In the genomic region with DNA sequence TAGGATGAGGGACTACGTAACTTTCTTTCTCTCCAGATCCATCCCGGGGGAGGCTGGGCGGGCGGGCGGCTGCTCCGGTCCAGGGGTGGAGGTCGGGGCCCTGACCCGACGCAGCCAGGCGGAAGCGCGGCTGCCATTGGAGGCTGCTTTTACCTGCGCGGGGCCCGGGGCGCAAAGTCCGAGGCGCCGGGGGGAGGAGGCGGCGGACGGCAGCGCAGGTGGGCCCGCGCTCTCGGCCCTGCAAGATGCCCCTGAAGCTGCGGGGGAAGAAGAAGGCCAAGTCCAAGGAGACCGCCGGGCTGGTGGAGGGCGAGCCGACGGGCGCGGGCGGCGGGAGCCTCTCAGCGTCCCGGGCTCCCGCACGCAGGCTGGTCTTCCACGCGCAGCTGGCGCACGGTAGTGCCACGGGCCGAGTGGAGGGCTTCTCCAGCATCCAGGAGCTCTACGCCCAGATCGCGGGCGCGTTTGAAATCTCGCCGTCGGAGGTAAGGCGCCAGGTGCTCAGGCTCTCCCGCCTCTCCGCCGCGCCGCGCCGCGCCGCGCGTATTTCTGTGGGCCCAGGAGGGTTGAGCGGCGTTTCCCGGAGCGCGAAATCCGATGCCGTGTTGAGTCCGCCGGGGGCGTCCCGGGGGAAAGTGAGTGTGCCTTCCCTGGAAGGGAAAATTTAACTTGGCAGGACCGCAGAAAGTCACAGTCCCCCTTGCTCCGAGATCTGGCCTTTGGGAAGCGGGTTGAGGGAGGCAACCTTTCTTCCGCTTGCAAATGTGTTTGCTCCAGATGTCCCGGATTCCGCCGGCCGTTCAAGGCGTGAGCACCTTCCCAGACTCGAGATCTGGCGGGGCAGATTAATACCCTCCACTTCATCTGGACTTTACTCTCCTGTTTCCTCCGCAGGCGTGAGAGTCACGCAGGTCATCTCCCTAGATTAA, we compare ENCODE assay signal across 9 cellular contexts. TPM values are rescaled to one million over a fixed set of nuclear protein-coding genes. Genes with fewer than 3 reads are reported as not detected.
DNase-seq lines count a peak whose midpoint lies in the region; ATAC-seq lines count a peak whose summit lies in the region.
"Had no signal": no experiment of that assay in that cellular context is flagged by ENCODE, and none has a peak within 500 bp of the region (broad histone marks: within the 10 kb centered on the region; RNA-seq: fewer than 3 reads in every experiment).

Gene GIPC2, plus strand, starts transcription at position 117 of the 929 bp plus-strand sequence. Its CDS starts 129 bp downstream, at position 246.

- peaks cover 0 to 7% of the 10 kb centered on the region in 2 donors for H3K27me3 ChIP-seq in duodenal mucosa (ENCODE audit: control insufficient read depth in 1 of 2, insufficient read depth in 2 of 2, low read length in 2 of 2)
- H3K27me3 ChIP-seq: SJSA1 had no signal

- H3K4me1 Mint-ChIP-seq in T-cell = peaks cover 14 to 23% (median 18%) of the 10 kb centered on the region in 3 donors
- peaks cover 23% of the 10 kb centered on the region for H3K4me1 Mint-ChIP-seq in stimulated activated memory B cell treated with anti-CD40 and anti-IgM and Interleukin-4, amounts not matched to agents 10 μg/mL and 1 μg/mL and 100 μg/mL, for 72 hours

- peak within 1 kb of the TSS; percentile 78 to 85 for H3K9ac ChIP-seq in duodenal mucosa (ENCODE audit: low read depth in 1 of 2, low read length in 2 of 2)

- no peaks in the 10 kb centered on the region for H3K36me3 Mint-ChIP-seq in T-cell
- no peaks in the 10 kb centered on the region for H3K36me3 Mint-ChIP-seq in stimulated activated memory B cell treated with anti-CD40 and anti-IgM and Interleukin-4, amounts not matched to agents 10 μg/mL and 1 μg/mL and 100 μg/mL, for 72 hours

- H3K4me1 ChIP-seq in duodenal mucosa (ENCODE audit: control insufficient read depth in 1 of 2, insufficient read depth in 2 of 2, low read length in 2 of 2) = peaks cover 12 to 21% of the 10 kb centered on the region in 2 donors
- H3K4me1 ChIP-seq: SJSA1 had no signal

- H3K9me3 ChIP-seq in duodenal mucosa (ENCODE audit: control insufficient read depth in 1 of 2, low read length in 2 of 2) = no peaks in the 10 kb centered on the region
- H3K9me3 ChIP-seq: SJSA1 had no signal

- CTCF ChIA-PET in T-cell (lab: Charles Lee) = interaction anchor here in 1 of 2 donors (0.7 to 1.0 kb wide), 2 partner anchors 26 to 42 kb away, joined by 3 read pairs; partner anchors contain the start of gene DNAJB4

- no peaks in the 10 kb centered on the region for H3K36me3 ChIP-seq in duodenal mucosa (ENCODE audit: control insufficient read depth in 1 of 2, insufficient read depth in 2 of 2, low read length in 2 of 2)
- H3K36me3 ChIP-seq: SJSA1 had no signal

- H3K27ac Mint-ChIP-seq in T-cell = peak within 1 kb of the TSS in 1 of 2 donors; percentile 5
- peak within 1 kb of the TSS; percentile 53 for H3K27ac Mint-ChIP-seq in stimulated activated memory B cell treated with anti-CD40 and anti-IgM and Interleukin-4, amounts not matched to agents 10 μg/mL and 1 μg/mL and 100 μg/mL, for 72 hours

- ATAC-seq in GM19463 (IDR thresholded peaks at IDR 0.05; ENCODE audit: unreplicated experiment) (peak; percentile 50), T-cell (replicated peaks in 1 of 4) (peak; percentile 68 to 76 (median 70)), HG03571 (IDR thresholded peaks at IDR 0.05; ENCODE audit: unreplicated experiment) (no peak), GM21423 (IDR thresholded peaks at IDR 0.05; ENCODE audit: unreplicated experiment) (no peak)
- no peak for ATAC-seq in stimulated activated memory B cell treated with anti-CD40 and anti-IgM and Interleukin-4, amounts not matched to agents 10 μg/mL and 1 μg/mL and 100 μg/mL, for 72 hours

- POLR2A ChIA-PET in T-cell (lab: Charles Lee) = no interaction called here

- H3K27ac ChIP-seq in duodenal mucosa (ENCODE audit: low read depth, low read length) = peak within 1 kb of the TSS; percentile 72
- H3K27ac ChIP-seq: SJSA1 had no signal

- DNase-seq in T-cell = peak in 23 of 34 experiments; percentile 3 to 34 (median 9)
- peak; percentile 42 to 67 for DNase-seq in lung microvascular endothelial cell (ENCODE audit: low read depth in 2 of 2)
- no peak for DNase-seq in COLO829 (ENCODE audit: low spot score)

- peaks cover 44 to 52% of the 10 kb centered on the region in 2 donors for H3K27me3 Mint-ChIP-seq in T-cell
- peaks cover 69% of the 10 kb centered on the region for H3K27me3 Mint-ChIP-seq in stimulated activated memory B cell treated with anti-CD40 and anti-IgM and Interleukin-4, amounts not matched to agents 10 μg/mL and 1 μg/mL and 100 μg/mL, for 72 hours

- no peaks in the 10 kb centered on the region for H3K9me3 Mint-ChIP-seq in T-cell
- H3K9me3 Mint-ChIP-seq in stimulated activated memory B cell treated with anti-CD40 and anti-IgM and Interleukin-4, amounts not matched to agents 10 μg/mL and 1 μg/mL and 100 μg/mL, for 72 hours = no peaks in the 10 kb centered on the region

- H3K4me3 ChIP-seq in duodenal mucosa (ENCODE audit: low read depth in 1 of 2, low read length in 2 of 2) = peak within 1 kb of the TSS; percentile 72 to 82
- H3K4me3 ChIP-seq: SJSA1 had no signal

- H3K4me3 Mint-ChIP-seq in T-cell = peak within 1 kb of the TSS; percentile 75 to 80 (median 78)
- peak within 1 kb of the TSS; percentile 66 for H3K4me3 Mint-ChIP-seq in stimulated activated memory B cell treated with anti-CD40 and anti-IgM and Interleukin-4, amounts not matched to agents 10 μg/mL and 1 μg/mL and 100 μg/mL, for 72 hours

RNA-seq across cellular contexts. Expression of gene GIPC2, which starts in this region (rescaled TPM):
- under 1 TPM; 0.09 to 0.19 (median 0.16) TPM for total RNA-seq in T-cell
- 25.3 and 32.3 TPM in 2 replicates for total RNA-seq in lung microvascular endothelial cell

Comparison
In these comparisons a context has a peak if more than half of its experiments do, and no peak if none do; other contexts are left out.
1. RNA of gene GIPC2 (total RNA-seq): 25.3 to 32.3 TPM in lung microvascular endothelial cell; 0.09 to 0.19 TPM in T-cell; every median in the first group is over 10 times any median in the second.
2. Peak in DNase-seq and ATAC-seq in T-cell; RNA of the gene not detected or under 1 TPM.